Comparison of ENCODE assay signal across 11 cellular contexts in the genomic region with DNA sequence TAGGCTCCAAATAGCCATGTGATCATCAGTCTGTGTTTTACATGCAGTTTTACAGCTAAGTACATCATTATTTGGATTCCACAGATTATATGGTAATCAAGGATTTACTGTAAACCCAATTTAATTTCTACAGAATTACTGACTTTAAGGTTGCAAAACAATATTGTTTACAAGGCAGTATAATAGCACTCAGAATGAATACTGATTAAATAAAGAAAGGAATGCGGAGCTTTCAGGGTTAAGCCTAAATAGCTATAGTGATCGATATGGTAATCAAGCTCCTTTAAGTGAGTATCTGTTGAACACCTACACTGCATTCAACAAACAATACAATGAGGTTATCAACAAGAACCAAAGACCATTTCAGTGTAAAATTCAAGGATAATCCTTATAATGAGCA.
"Had no signal": no experiment of that assay in that cellular context is flagged by ENCODE, and none has a peak within 500 bp of the region (broad histone marks: within the 10 kb centered on the region; RNA-seq: fewer than 3 reads in every experiment).

No MANE protein-coding gene starts in this region.

- H3K9me3 ChIP-seq: HAP-1 had no signal

- ATAC-seq: GM23338, HCT116 had no signal

- FAIRE-seq: H1, H54 had no signal

- H3K4me2 ChIP-seq: GM23338 had no signal

- H3K4me3 Mint-ChIP-seq: GM23338, H9, HFFc6 had no signal

- DNase-seq: GM23248, GOT3, H7, H9, HCEC 1CT, HFFc6 had no signal

- H3K4me3 ChIP-seq: GM23248, GM23338, HAP-1 had no signal

- H3K27ac ChIP-seq: GM23248 had no signal

- H3K9me3 Mint-ChIP-seq: GM23338, H9 had no signal

- H3K27ac Mint-ChIP-seq: GM23338, H9, HFFc6 had no signal
